ENCODE assay signal across 8 cellular contexts in genomic region chr11:33161120-33162005, GRCh38. TPM values are rescaled to one million over a fixed set of nuclear protein-coding genes. Genes with fewer than 3 reads are reported as not detected.
DNase-seq lines count a peak whose midpoint lies in the region; ATAC-seq, FAIRE-seq and TF ChIP-seq lines count a peak whose summit lies in the region.

CSTF3 (minus strand) TSS chr11:33161480; CDS start chr11:33161325, 155 bp downstream.

- H3K4me2 ChIP-seq in astrocyte (ENCODE audit: low read length), result peak within 1 kb of the TSS; percentile 83

- no peaks in the 10 kb centered on the region for H3K9me3 ChIP-seq in astrocyte (ENCODE audit: insufficient read depth, low read depth, low read length)
- H3K9me3 ChIP-seq in right cardiac atrium (ENCODE audit: control insufficient read depth, low read length), result no peaks in the 10 kb centered on the region
- no peaks in the 10 kb centered on the region for H3K9me3 ChIP-seq in uterus

- TF ChIP-seq CTCF in astrocyte (IDR thresholded peaks at IDR 0.05; ENCODE audit: insufficient read depth, low read depth, low read length) (no peak), uterus (IDR thresholded peaks at IDR 0.05) (peak; percentile 35 to 67 (median 53))

- TF ChIP-seq POLR2A in GM18505 (IDR thresholded peaks at IDR 0.05; ENCODE audit: borderline replicate concordance, extremely low read depth, insufficient read depth, insufficient read length) (peak; percentile 78), uterus (IDR thresholded peaks at IDR 0.05) (peak; percentile 61 to 70)

- ATAC-seq in GM18505 (IDR thresholded peaks at IDR 0.05; ENCODE audit: unreplicated experiment) (peak; percentile 90), HG02973 (IDR thresholded peaks at IDR 0.05; ENCODE audit: unreplicated experiment) (peak; percentile 88), right cardiac atrium (peak; percentile 100)

- H4K20me1 ChIP-seq in astrocyte (ENCODE audit: insufficient read depth, low read length), result peaks cover 37% of the 10 kb centered on the region

- WGBS in right cardiac atrium, result 2% methylated on average over 40 of the region's 40 CpGs

- intact Hi-C loops in right cardiac atrium (cut with DNase I) (loop anchor here (5.0 to 10.0 kb wide), 4 partner anchors 93 to 523 kb away; partner anchors contain the start of gene HIPK3 (in 3 of the 4)), uterus (cut with DNase I; ENCODE audit: low total_unique reads) (loop anchor here (10.0 kb wide), 2 partner anchors 163 to 523 kb away; no protein-coding TSS in a partner anchor)

- peak within 1 kb of the TSS; percentile 100 for H3K4me3 Mint-ChIP-seq in astrocyte (ENCODE audit: unreplicated experiment)

- peak within 1 kb of the TSS; percentile 94 for H3K9ac ChIP-seq in astrocyte (ENCODE audit: low read length)

- H3K4me3 ChIP-seq in astrocyte (ENCODE audit: insufficient read depth, low read depth, low read length) (peak within 1 kb of the TSS; percentile 97), right cardiac atrium (ENCODE audit: low read length) (peak within 1 kb of the TSS; percentile 100), uterus (peak within 1 kb of the TSS; percentile 52 to 79)

- H3K4me1 ChIP-seq in astrocyte (ENCODE audit: insufficient read depth, low read length) (peaks cover 17% of the 10 kb centered on the region), right cardiac atrium (ENCODE audit: control insufficient read depth, insufficient read depth, low read length) (peaks cover 2% of the 10 kb centered on the region), uterus (no peaks in the 10 kb centered on the region)

- H3K27ac ChIP-seq in astrocyte (ENCODE audit: low read depth, low read length), result peak within 1 kb of the TSS; percentile 87
- H3K27ac ChIP-seq in right cardiac atrium (ENCODE audit: low read length), result peak within 1 kb of the TSS; percentile 89
- H3K27ac ChIP-seq in uterus, result peak within 1 kb of the TSS; percentile 76 to 91

- no peaks in the 10 kb centered on the region for H3K36me3 Mint-ChIP-seq in astrocyte (ENCODE audit: low read depth, unreplicated experiment)

- DNase-seq in NCI-H2029 (lab: John Stamatoyannopoulos, UW), result peak; percentile 99
- DNase-seq in T-helper 22 cell (ENCODE audit: low read depth), result peak; percentile 93
- peak; percentile 94 for DNase-seq in astrocyte (ENCODE audit: low read depth)
- DNase-seq in right cardiac atrium, result peak; percentile 100
- peak; percentile 94 for DNase-seq in pulmonary artery endothelial cell (ENCODE audit: low read depth, low spot score)
- DNase-seq in uterus, result peak; percentile 100

- peak within 1 kb of the TSS; percentile 98 for H3K27ac Mint-ChIP-seq in astrocyte (ENCODE audit: unreplicated experiment)

- H3K79me2 ChIP-seq in astrocyte (ENCODE audit: insufficient read depth, low read length), result peaks cover 49% of the 10 kb centered on the region

- no peaks in the 10 kb centered on the region for H3K9me3 Mint-ChIP-seq in astrocyte (ENCODE audit: unreplicated experiment)

- H3K27me3 ChIP-seq in astrocyte (ENCODE audit: insufficient read depth, low read length) (no peaks in the 10 kb centered on the region), right cardiac atrium (ENCODE audit: control insufficient read depth, insufficient read depth) (no peaks in the 10 kb centered on the region), uterus (no peaks in the 10 kb centered on the region)

- H3K27me3 Mint-ChIP-seq in astrocyte (ENCODE audit: low read depth, unreplicated experiment), result no peaks in the 10 kb centered on the region

- no peak for FAIRE-seq in astrocyte (lab: Jason Lieb, UNC)

- peak within 1 kb of the TSS; percentile 63 for H2AFZ ChIP-seq in astrocyte (ENCODE audit: low read depth, low read length)

- H3K4me1 Mint-ChIP-seq in astrocyte (ENCODE audit: low read depth, unreplicated experiment), result peaks cover 13% of the 10 kb centered on the region

- H3K36me3 ChIP-seq in astrocyte (ENCODE audit: insufficient read depth, low read length) (no peaks in the 10 kb centered on the region), uterus (no peaks in the 10 kb centered on the region)

RNA-seq across cellular contexts. Expression of gene CSTF3, which starts in this region (rescaled TPM):
- total RNA-seq in astrocyte, result 46.5 and 47.5 TPM in 2 replicates
- 10 to 100 TPM; 11.2 to 18.2 (median 13.2) TPM for total RNA-seq in right cardiac atrium
- 14.6 TPM for polyA plus RNA-seq in right cardiac atrium
- 34.2 and 39.3 TPM in 2 replicates for total RNA-seq in pulmonary artery endothelial cell
- 10 to 100 TPM in 3 of 4 donors, 1 to 10 TPM in 1; 7.9 to 53.0 (median 19.0) TPM for total RNA-seq in uterus

Comparison
In these comparisons a context has a peak if more than half of its experiments do, and no peak if none do; other contexts are left out.
1. Peak in every context shown above with its lines: DNase-seq, ATAC-seq, H3K4me3 ChIP-seq and H3K27ac ChIP-seq.